ENCODE assay signal across 22 cellular contexts in the genomic region with DNA sequence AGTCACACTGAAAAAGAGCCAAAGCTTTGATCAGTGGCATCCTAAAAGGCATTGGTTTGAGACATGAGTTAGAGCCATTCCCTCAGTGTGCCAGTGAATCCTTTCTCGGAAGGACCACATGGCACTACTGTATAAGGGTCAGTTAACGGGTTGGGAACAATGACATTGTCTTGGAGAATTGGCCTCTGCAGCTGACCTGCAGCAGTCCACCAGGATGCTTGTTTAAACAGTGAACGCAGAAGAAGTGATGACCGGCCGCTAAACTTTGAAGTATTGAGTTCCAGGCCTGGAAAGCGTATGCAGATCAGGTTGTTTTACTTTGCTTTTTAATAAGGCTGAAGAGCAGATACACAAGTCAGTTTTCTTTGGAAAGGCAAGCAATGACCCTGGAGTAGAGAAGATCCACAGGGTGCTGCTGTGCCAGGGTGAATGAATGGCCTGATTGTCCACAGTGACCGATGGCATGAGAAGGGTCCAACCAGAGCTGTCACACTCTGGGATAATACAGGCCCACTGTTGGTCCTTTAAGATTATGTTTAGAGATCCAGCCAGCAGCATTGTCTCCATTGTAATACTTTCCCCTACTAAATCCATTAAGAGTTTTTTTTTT. TPM values are rescaled to one million over a fixed set of nuclear protein-coding genes. Genes with fewer than 3 reads are reported as not detected.
A peak's percentile ranks its signal among the peaks of the same experiment; 100 is the strongest.
DNase-seq lines count a peak whose midpoint lies in the region; ATAC-seq lines count a peak whose summit lies in the region.
"Had no signal": no experiment of that assay in that cellular context is flagged by ENCODE, and none has a peak within 500 bp of the region (broad histone marks: within the 10 kb centered on the region; RNA-seq: fewer than 3 reads in every experiment).

No MANE protein-coding gene starts in this region.

- H3K4me1 ChIP-seq in neuronal stem cell (ENCODE audit: control insufficient read depth in 2 of 2, insufficient read depth in 1 of 2, low read depth in 1 of 2, low read length in 2 of 2): peaks cover 0 to 1% of the 10 kb centered on the region in 2 donors
- H3K4me1 ChIP-seq: BE2C, Caco-2, HAP-1 had no signal

- no peak overlapping the region for H3K18ac ChIP-seq in neuronal stem cell (ENCODE audit: low read length)

- H3K4me2 ChIP-seq in neuronal stem cell (ENCODE audit: insufficient read depth, low read length, poor library complexity, severe bottlenecking): no peak overlapping the region

- ATAC-seq in GM21423 (IDR thresholded peaks at IDR 0.05; ENCODE audit: unreplicated experiment): no peak
- ATAC-seq: PC-3 had no signal

- no peak overlapping the region for H2AFZ ChIP-seq in neuronal stem cell (ENCODE audit: low read length)
- H2AFZ ChIP-seq: GM23248 had no signal

- H3K4me3 ChIP-seq in neuronal stem cell (ENCODE audit: low read length in 2 of 2): no peak overlapping the region
- H3K4me3 ChIP-seq: GM23248, HAP-1 had no signal

- no peak overlapping the region for H3K4ac ChIP-seq in neuronal stem cell (ENCODE audit: low read length)

- H4K8ac ChIP-seq in neuronal stem cell (ENCODE audit: low read depth, low read length): no peak overlapping the region

- no peak overlapping the region for H2BK5ac ChIP-seq in neuronal stem cell (ENCODE audit: low read length)

- intact Hi-C loops in head of caudate nucleus (cut with DNase I): no loop called here

- H3K27me3 ChIP-seq in neuronal stem cell (ENCODE audit: control insufficient read depth in 3 of 3, insufficient read depth in 3 of 3, low read depth in 1 of 3, low read length in 3 of 3): no peaks in the 10 kb centered on the region

- H2BK120ac ChIP-seq in neuronal stem cell (ENCODE audit: low read depth, low read length): no peak overlapping the region

- no peaks in the 10 kb centered on the region for H3K9me3 ChIP-seq in neuronal stem cell (replicated peaks in 1 of 2; ENCODE audit: control insufficient read depth in 2 of 2, insufficient read depth in 1 of 2, low read depth in 1 of 2, low read length in 2 of 2)
- H3K9me3 ChIP-seq: BE2C, Caco-2, HAP-1 had no signal

- H3K9ac ChIP-seq in neuronal stem cell (ENCODE audit: low read depth, low read length, poor library complexity): no peak overlapping the region
- H3K9ac ChIP-seq: GM23248 had no signal

- H2BK15ac ChIP-seq in neuronal stem cell (ENCODE audit: low read length): no peak overlapping the region

- no peaks in the 10 kb centered on the region for H3K79me1 ChIP-seq in neuronal stem cell (ENCODE audit: low read depth, low read length)

- no peaks in the 10 kb centered on the region for H3K36me3 ChIP-seq in neuronal stem cell (replicated peaks in 1 of 2; ENCODE audit: control insufficient read depth in 2 of 2, insufficient read depth in 2 of 2, low read length in 2 of 2)
- H3K36me3 ChIP-seq: BE2C, HAP-1 had no signal

- H3K14ac ChIP-seq in neuronal stem cell (ENCODE audit: low read length): no peak overlapping the region

- no peak overlapping the region for H3K23ac ChIP-seq in neuronal stem cell (ENCODE audit: low read depth, low read length, poor library complexity)

- no peak overlapping the region for H2BK12ac ChIP-seq in neuronal stem cell (ENCODE audit: low read length)

- DNase-seq in head of caudate nucleus (peak in 37 of 42 donors; percentile 37 to 87 (median 68)), nucleus accumbens (lab: John Stamatoyannopoulos, UW) (peak in 41 of 56 donors; percentile 12 to 82 (median 45)), neuronal stem cell (ENCODE audit: low spot score) (no peak), NCI-H2107 (lab: John Stamatoyannopoulos, UW) (no peak)
- DNase-seq: ACHN; BE2C; Caco-2; CD4-positive, CD25-positive, alpha-beta regulatory T cell; GDM1; GM23248; Karpas-422; NCI-H1417 treated with DMSO at 0.1 percent for 48 hours; NCI-H187 treated with DMSO at 0.1 percent for 48 hours; NCI-H2171; NCI-H526; PC-3; SIG-M5 had no signal

- H4K91ac ChIP-seq in neuronal stem cell (ENCODE audit: low read depth, low read length, poor library complexity): no peak overlapping the region

- H2AK5ac ChIP-seq in neuronal stem cell (ENCODE audit: low read depth, low read length): no peak overlapping the region

- H3K27ac ChIP-seq in angular gyrus (ENCODE audit: low read depth, low read length) (peak overlapping the region; percentile 65), temporal lobe (ENCODE audit: low read depth, low read length) (peak overlapping the region; percentile 63), neuronal stem cell (replicated peaks; ENCODE audit: low read length) (no peak overlapping the region)
- H3K27ac ChIP-seq: GM23248, RWPE1 had no signal

- no CpG with 5 or more reads among the region's 7 CpGs for WGBS in neuronal stem cell (ENCODE audit: extremely low coverage in 2 of 2, insufficient read length in 2 of 2, insufficient replicate concordance in 1 of 2), 2 donors

RNA-seq across cellular contexts. Expression of gene GMPR, which starts 57.8 kb away (rescaled TPM):
- 1.2 TPM for total RNA-seq in temporal lobe
- polyA plus RNA-seq in neuronal stem cell (2013, experiment 1 of 2): 0.20 TPM
- 0.54 TPM for polyA plus RNA-seq in neuronal stem cell (2013, experiment 2 of 2)

Comparison
In these comparisons a context has a peak if more than half of its experiments do, and no peak if none do; other contexts are left out.
1. DNase-seq: peak in head of caudate nucleus (37 of 42) and nucleus accumbens (41 of 56); none in neuronal stem cell (single experiment) and NCI-H2107 (single experiment).